8 cellular contexts compared by ENCODE assay signal in the genomic region with DNA sequence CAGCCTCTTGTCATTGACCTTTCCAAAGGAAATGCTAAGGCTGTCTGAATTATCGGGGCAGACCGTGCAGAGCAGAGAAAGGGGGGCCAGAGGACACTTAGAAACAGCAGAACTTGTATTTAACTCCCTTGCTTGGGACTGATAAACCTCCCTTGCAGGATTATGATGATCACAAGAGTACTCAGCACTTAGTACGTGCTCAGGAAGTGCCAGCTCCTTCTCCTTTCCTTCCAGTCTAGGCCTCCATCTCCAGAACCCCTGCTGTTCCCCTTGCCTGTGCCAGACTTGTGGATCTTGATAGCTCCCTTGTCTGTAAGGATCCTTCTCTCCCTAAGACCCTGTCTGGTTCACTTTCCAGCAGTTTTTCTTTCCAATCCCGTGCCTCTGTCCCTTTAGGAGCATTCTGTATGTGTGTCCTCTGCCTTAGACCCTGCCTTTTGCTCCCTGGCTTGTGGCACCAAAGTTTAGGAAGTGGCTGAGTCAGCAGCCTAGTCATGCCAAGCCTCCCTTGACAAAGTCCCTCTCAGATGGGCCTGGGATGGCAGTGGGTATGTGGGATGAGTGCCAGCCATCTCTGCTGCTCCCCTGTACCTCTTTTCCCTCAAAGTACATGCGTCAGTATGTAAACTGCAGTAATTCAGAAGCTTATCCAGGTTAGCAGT. TPM values are rescaled to one million over a fixed set of nuclear protein-coding genes. Genes with fewer than 3 reads are reported as not detected.
A peak's percentile ranks its signal among the peaks of the same experiment; 100 is the strongest.
DNase-seq lines count a peak whose midpoint lies in the region; TF ChIP-seq lines count a peak whose summit lies in the region.

No MANE protein-coding gene starts in this region.

- H3K27ac Mint-ChIP-seq in activated naive CD4-positive, alpha-beta T cell treated with anti-CD3 and anti-CD28 coated beads for 36 hours, result peak overlapping the region; percentile 46

- no peaks in the 10 kb centered on the region for H3K9me3 ChIP-seq in PC-9 (ENCODE audit: insufficient read depth, low read depth)
- H3K9me3 ChIP-seq in ectodermal cell (ENCODE audit: control insufficient read depth, low read length), result no peaks in the 10 kb centered on the region
- no peaks in the 10 kb centered on the region for H3K9me3 ChIP-seq in muscle layer of colon (ENCODE audit: low read length)

- no peaks in the 10 kb centered on the region for H3K79me2 ChIP-seq in PC-9 (ENCODE audit: low read depth)

- BruUV-seq in PC-9 (replicated peaks; lab: Mats Ljungman, UMichigan), result no TSS peak

- H3K9me2 ChIP-seq in PC-9 (ENCODE audit: insufficient read depth), result no peaks in the 10 kb centered on the region

- peaks cover 1% of the 10 kb centered on the region for H3K36me3 Mint-ChIP-seq in activated naive CD4-positive, alpha-beta T cell treated with anti-CD3 and anti-CD28 coated beads for 36 hours (ENCODE audit: low read depth)

- H3K27me3 ChIP-seq in PC-9 (ENCODE audit: insufficient read depth, low read depth) (no peaks in the 10 kb centered on the region), ectodermal cell (ENCODE audit: control insufficient read depth, insufficient read depth, low read length, poor library complexity, severe bottlenecking) (no peaks in the 10 kb centered on the region), muscle layer of colon (ENCODE audit: control insufficient read depth in 1 of 2, insufficient read depth in 2 of 2, low read length in 2 of 2) (no peaks in the 10 kb centered on the region)

- H3K4me3 ChIP-seq in PC-9, result peak overlapping the region; percentile 77
- H3K4me3 ChIP-seq in ectodermal cell (ENCODE audit: insufficient read depth, low read depth, low read length), result peak overlapping the region; percentile 69
- H3K4me3 ChIP-seq in muscle layer of colon (ENCODE audit: low read depth in 1 of 2, low read length in 2 of 2), result peak overlapping the region; percentile 65 to 72

- H3K4me3 Mint-ChIP-seq in activated naive CD4-positive, alpha-beta T cell treated with anti-CD3 and anti-CD28 coated beads for 36 hours, result peak overlapping the region; percentile 83

- peak overlapping the region; percentile 94 for H2AFZ ChIP-seq in PC-9

- 34 to 41% methylated on average over 5 of the region's 5 CpGs for WGBS in ectodermal cell, 2 experiments

- no peaks in the 10 kb centered on the region for H3K9me3 Mint-ChIP-seq in activated naive CD4-positive, alpha-beta T cell treated with anti-CD3 and anti-CD28 coated beads for 36 hours

- H3K36me3 ChIP-seq in PC-9 (ENCODE audit: low read depth), result no peaks in the 10 kb centered on the region
- no peaks in the 10 kb centered on the region for H3K36me3 ChIP-seq in ectodermal cell (ENCODE audit: control insufficient read depth, insufficient read depth, low read length)
- no peaks in the 10 kb centered on the region for H3K36me3 ChIP-seq in muscle layer of colon (ENCODE audit: insufficient read depth, low read length)

- CTCF ChIA-PET in activated naive CD4-positive, alpha-beta T cell treated with anti-CD3 and anti-CD28 coated beads for 36 hours (lab: Charles Lee), result interaction anchor here (0.6 to 1.5 kb wide), 3 partner anchors 13 to 445 kb away, joined by 3 to 5 read pairs (median 4); no protein-coding TSS in a partner anchor
- CTCF ChIA-PET in PC-9 (lab: Charles Lee), result no interaction called here
- CTCF ChIA-PET in HEK293T (lab: Yijun Ruan, JAX), result no interaction called here

- no peaks in the 10 kb centered on the region for H4K20me1 ChIP-seq in PC-9 (ENCODE audit: insufficient read depth)

- no peaks in the 10 kb centered on the region for H3F3A ChIP-seq in PC-9 (ENCODE audit: insufficient read depth, low read depth)

- TF ChIP-seq CTCF in PC-9 (conservative IDR thresholded peaks at IDR 0.05), result no peak

- H3K27me3 Mint-ChIP-seq in activated naive CD4-positive, alpha-beta T cell treated with anti-CD3 and anti-CD28 coated beads for 36 hours (ENCODE audit: low read depth), result peaks cover 7% of the 10 kb centered on the region

- H3K4me1 ChIP-seq in PC-9 (replicated peaks; ENCODE audit: insufficient read depth) (peaks cover 11% of the 10 kb centered on the region), ectodermal cell (ENCODE audit: control insufficient read depth, insufficient read depth, low read length) (peaks cover 6% of the 10 kb centered on the region), muscle layer of colon (ENCODE audit: insufficient read depth, low read length) (peaks cover 9% of the 10 kb centered on the region)

- no peak overlapping the region for H3K27ac ChIP-seq in PC-9
- H3K27ac ChIP-seq in ectodermal cell (ENCODE audit: insufficient read depth, low read depth, low read length, poor library complexity, severe bottlenecking), result no peak overlapping the region
- peak overlapping the region; percentile 65 for H3K27ac ChIP-seq in muscle layer of colon (ENCODE audit: low read depth, low read length)

- POLR2A ChIA-PET in PC-9 (lab: Charles Lee; ENCODE audit: unreplicated experiment) (interaction anchor here (0.5 to 0.6 kb wide), 3 partner anchors 20 to 94 kb away, joined by 3 to 4 read pairs (median 3); no protein-coding TSS in a partner anchor), HEK293T (lab: Yijun Ruan, JAX) (interaction anchor here (0.7 to 1.2 kb wide), 2 partner anchors 44 to 297 kb away, joined by 3 to 4 read pairs; no protein-coding TSS in a partner anchor)

- H3K4me2 ChIP-seq in PC-9, result peak overlapping the region; percentile 95

- peak overlapping the region; percentile 27 for H3K9ac ChIP-seq in muscle layer of colon (ENCODE audit: low read length)

- peak; percentile 10 for DNase-seq in activated naive CD4-positive, alpha-beta T cell treated with anti-CD3 and anti-CD28 coated beads for 36 hours
- no peak for DNase-seq in activated naive CD4-positive, alpha-beta T cell (lab: John Stamatoyannopoulos, UW)
- DNase-seq in PC-9 (peak in 1 of 2 experiments; percentile 33), HEK293T (ENCODE audit: extremely low spot score) (no peak), NCI-H1092 (lab: John Stamatoyannopoulos, UW) (no peak), SK-N-DZ (ENCODE audit: low spot score) (no peak)

- H3K4me1 Mint-ChIP-seq in activated naive CD4-positive, alpha-beta T cell treated with anti-CD3 and anti-CD28 coated beads for 36 hours (ENCODE audit: low read depth), result peaks cover 14% of the 10 kb centered on the region

- intact Hi-C loops in activated naive CD4-positive, alpha-beta T cell treated with anti-CD3 and anti-CD28 coated beads for 36 hours (cut with micrococcal nuclease), result loop anchor here (5.0 to 10.0 kb wide), 4 partner anchors 94 to 449 kb away; partner anchors contain the start of gene SPG11
- intact Hi-C loops in PC-9 (cut with micrococcal nuclease; ENCODE audit: unreplicated experiment), result no loop called here

TF ChIP-seq in HEK293T, 16 proteins besides CTCF, POLR2A, EP300 and RAD21:
- TF ChIP-seq ZNF384 (IDR thresholded peaks at IDR 0.05) (no peak), FOXM1 (IDR thresholded peaks at IDR 0.05; ENCODE audit: borderline replicate concordance) (no peak), TARDBP (IDR thresholded peaks at IDR 0.05) (no peak), ELF4 (IDR thresholded peaks at IDR 0.05) (no peak), SUZ12 (IDR thresholded peaks at IDR 0.05) (no peak), NFRKB (IDR thresholded peaks at IDR 0.05) (no peak), BHLHE40 (IDR thresholded peaks at IDR 0.05; ENCODE audit: borderline replicate concordance) (no peak), FOXK2 (IDR thresholded peaks at IDR 0.05) (no peak), HDGF (IDR thresholded peaks at IDR 0.05; ENCODE audit: borderline replicate concordance) (no peak), SP1 (IDR thresholded peaks at IDR 0.05) (no peak), LEF1 (IDR thresholded peaks at IDR 0.05; ENCODE audit: borderline replicate concordance) (no peak), ARNT (IDR thresholded peaks at IDR 0.05) (no peak), CTBP1 (IDR thresholded peaks at IDR 0.05; ENCODE audit: borderline replicate concordance) (no peak), FOXA1 (IDR thresholded peaks at IDR 0.05) (no peak), PKNOX1 (IDR thresholded peaks at IDR 0.05) (no peak), L3MBTL2 (conservative IDR thresholded peaks at IDR 0.05) (no peak)
TF ChIP-seq in HEK293T: peak in this region for 0.

RNA-seq across cellular contexts. Expression of gene SORD, which starts 0.8 kb away (rescaled TPM):
- total RNA-seq in activated naive CD4-positive, alpha-beta T cell treated with anti-CD3 and anti-CD28 coated beads for 36 hours, result 10 to 100 TPM; 23.1 to 23.8 TPM
- 66.4 and 69.6 TPM in 2 replicates for total RNA-seq in PC-9 (2021)
- 47.8 TPM for polyA plus RNA-seq in ectodermal cell (2013, experiment 1 of 4)
- polyA plus RNA-seq in ectodermal cell (2013, experiment 2 of 4), result 46.2 TPM
- polyA plus RNA-seq in ectodermal cell (2013, experiment 3 of 4), result 36.6 TPM
- polyA plus RNA-seq in ectodermal cell (2013, experiment 4 of 4), result 36.1 TPM
- 93.6 and 108 TPM in 2 replicates for polyA plus RNA-seq in SK-N-DZ (2014; cell fraction: cytosol; rRNA removed)
- 225 and 238 TPM in 2 replicates for polyA plus RNA-seq in SK-N-DZ (2014; cell fraction: nucleus; rRNA removed)
